In the genomic region with DNA sequence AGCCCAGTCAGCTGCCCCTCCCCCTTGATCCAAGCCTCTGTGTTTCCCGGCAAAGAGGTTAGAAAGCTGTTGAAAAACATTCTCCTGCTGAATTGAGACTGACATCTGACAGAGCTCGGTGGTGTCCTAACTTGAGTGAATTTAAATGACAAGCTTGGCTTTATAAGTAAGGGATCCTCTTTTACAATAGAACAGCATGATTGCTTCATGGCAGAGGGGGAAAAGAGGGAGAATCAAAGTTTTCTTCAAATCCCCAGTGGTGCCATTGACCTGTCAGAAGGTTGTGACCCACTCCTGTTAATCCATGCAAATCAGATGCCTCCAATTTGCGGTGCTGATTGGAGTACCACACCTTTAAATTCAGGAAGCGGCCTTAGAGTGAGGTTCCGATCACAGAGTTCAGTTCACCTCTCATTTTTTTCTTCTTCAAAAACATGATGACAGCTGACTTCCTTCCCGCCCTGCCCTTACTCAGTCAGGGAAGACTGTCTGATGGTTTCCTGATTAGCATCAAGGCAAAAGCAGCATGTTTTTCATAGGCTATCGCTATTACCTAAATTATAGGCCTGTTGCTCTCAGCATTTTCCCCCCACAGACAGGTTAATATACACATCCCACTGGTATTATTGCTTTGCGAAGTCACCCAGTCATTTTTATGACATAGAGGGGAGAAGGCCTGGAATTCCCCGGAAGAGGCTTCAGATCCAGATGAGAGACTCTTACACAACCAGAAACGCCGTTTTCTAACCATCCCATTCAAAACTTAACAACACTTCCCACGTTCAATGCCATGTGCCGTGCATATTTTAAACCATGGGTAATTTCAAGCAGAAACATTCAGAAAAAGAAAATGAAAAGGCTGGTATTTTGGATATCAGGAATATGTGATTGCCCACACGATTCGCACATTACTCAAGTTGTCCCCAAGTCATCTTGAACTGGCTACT, we compare ENCODE assay signal across 9 cellular contexts.
DNase-seq lines count a peak whose midpoint lies in the region; ATAC-seq and TF ChIP-seq lines count a peak whose summit lies in the region.
"Had no signal": no experiment of that assay in that cellular context is flagged by ENCODE, and none has a peak within 500 bp of the region (broad histone marks: within the 10 kb centered on the region; RNA-seq: fewer than 3 reads in every experiment).

No MANE protein-coding gene starts in this region.

- H3K79me2 ChIP-seq in fibroblast of lung (ENCODE audit: control insufficient read depth, insufficient read depth, low read length) = no peaks in the 10 kb centered on the region

- H3K9ac ChIP-seq in fibroblast of lung (ENCODE audit: insufficient read depth, low read length) = no peak overlapping the region

- H3K27ac ChIP-seq in fibroblast of lung (ENCODE audit: insufficient read depth, low read length) = peak overlapping the region; percentile 41
- H3K27ac ChIP-seq in vagina = peak overlapping the region; percentile 38

- H3K27me3 ChIP-seq in fibroblast of lung (ENCODE audit: control insufficient read depth, insufficient read depth, low read length) (no peaks in the 10 kb centered on the region), vagina (no peaks in the 10 kb centered on the region)

- intact Hi-C loops in vagina (cut with DNase I) = no loop called here

- no peak overlapping the region for H2AFZ ChIP-seq in fibroblast of lung (ENCODE audit: low read length)

- H3K4me1 ChIP-seq in fibroblast of lung (ENCODE audit: control insufficient read depth, extremely low read depth, insufficient read depth, low read length) (peaks cover 6% of the 10 kb centered on the region), vagina (peaks cover 14% of the 10 kb centered on the region)

- TF ChIP-seq CTCF in fibroblast of lung (conservative IDR thresholded peaks at IDR 0.05 in 1 of 2, IDR thresholded peaks at IDR 0.05 in 1 of 2; ENCODE audit: low read depth in 1 of 2, low read length in 2 of 2) (no peak), vagina (IDR thresholded peaks at IDR 0.05) (no peak)

- H3K36me3 ChIP-seq in fibroblast of lung (ENCODE audit: control insufficient read depth, insufficient read depth, low read length) (no peaks in the 10 kb centered on the region), vagina (no peaks in the 10 kb centered on the region)

- H3K9me3 ChIP-seq in fibroblast of lung (ENCODE audit: control insufficient read depth, insufficient read depth, low read depth, low read length) (no peaks in the 10 kb centered on the region), vagina (no peaks in the 10 kb centered on the region)

- DNase-seq in stimulated activated CD4-positive, alpha-beta T cell treated with anti-CD3 and anti-CD28 coated beads, Interleukin-15, amount 100 ng/mL, for 24 hours = peak; percentile 5
- no peak for DNase-seq in stimulated activated CD4-positive, alpha-beta T cell treated with anti-CD3 and anti-CD28 coated beads, Interleukin-2, amount 100 ng/mL, for 24 hours
- DNase-seq in fibroblast of lung (ENCODE audit: low read depth in 2 of 2) = no peak
- DNase-seq in vagina (ENCODE audit: extremely low spot score in 2 of 2) = no peak
- no peak for DNase-seq in DMS79 treated with DMSO at 0.1 percent for 48 hours (lab: John Stamatoyannopoulos, UW)
- DNase-seq: DMS53 had no signal

- TF ChIP-seq POLR2A in vagina (IDR thresholded peaks at IDR 0.05) = no peak

- no peaks in the 10 kb centered on the region for H4K20me1 ChIP-seq in fibroblast of lung (ENCODE audit: control insufficient read depth, extremely low read depth, insufficient read depth, low read length)

- ATAC-seq in HG03139 (IDR thresholded peaks at IDR 0.05; ENCODE audit: unreplicated experiment) (peak; percentile 30), GM18858 (IDR thresholded peaks at IDR 0.05; ENCODE audit: unreplicated experiment) (no peak), GM21526 (IDR thresholded peaks at IDR 0.05; ENCODE audit: low FRiP score, unreplicated experiment) (no peak)

- H3K4me3 ChIP-seq in fibroblast of lung (replicated peaks in 1 of 4; ENCODE audit: control extremely low read depth in 1 of 4, insufficient read depth in 1 of 4, low read depth in 3 of 4, low read length in 4 of 4) (no peak overlapping the region), vagina (no peak overlapping the region)

- H3K4me2 ChIP-seq in fibroblast of lung (ENCODE audit: extremely low read depth, insufficient read depth, low read length) = no peak overlapping the region
